ENCODE assay signal across 12 cellular contexts in the genomic region with DNA sequence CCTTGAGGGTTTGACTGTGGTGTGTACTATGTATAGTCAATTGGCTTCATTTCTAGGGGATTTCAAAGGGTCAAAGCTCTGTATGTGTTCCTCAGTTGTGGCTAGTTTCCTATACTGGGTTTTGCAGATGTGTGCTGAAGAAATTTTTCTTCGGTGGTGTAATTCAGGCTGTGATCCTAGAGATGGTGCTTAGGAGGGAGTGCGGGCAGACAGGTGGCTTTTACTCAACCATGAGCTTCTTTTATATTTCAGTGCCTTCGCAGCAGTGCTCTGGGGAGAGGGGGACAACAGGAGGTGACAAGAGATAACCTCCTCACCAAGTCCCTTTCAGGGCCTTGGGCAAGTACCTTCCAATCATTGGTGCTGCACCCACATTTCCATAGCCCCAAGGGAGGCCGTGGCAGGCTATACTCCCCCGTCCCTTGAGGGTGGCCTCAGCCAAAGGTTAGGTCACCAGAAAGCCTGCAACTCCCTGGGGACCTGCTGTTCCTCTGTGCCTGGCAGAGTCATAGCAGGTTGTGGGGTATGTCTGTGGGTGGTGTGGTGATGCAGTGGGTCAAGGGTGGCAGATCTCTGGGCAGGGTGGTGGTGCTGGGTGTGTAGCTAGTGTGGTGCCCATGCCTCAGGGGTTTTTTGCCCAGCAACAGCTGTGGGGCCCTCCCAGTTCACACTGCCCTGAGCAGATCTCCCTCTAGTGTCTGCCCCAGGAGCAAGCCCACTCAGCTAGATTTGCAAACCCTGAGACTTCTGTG. TPM values are rescaled to one million over a fixed set of nuclear protein-coding genes. Genes with fewer than 3 reads are reported as not detected.
DNase-seq lines count a peak whose midpoint lies in the region; ATAC-seq and TF ChIP-seq lines count a peak whose summit lies in the region.
"Had no signal": no experiment of that assay in that cellular context is flagged by ENCODE, and none has a peak within 500 bp of the region (broad histone marks: within the 10 kb centered on the region; RNA-seq: fewer than 3 reads in every experiment).

No MANE protein-coding gene starts in this region.

- TF ChIP-seq CTCF in neural crest cell (conservative IDR thresholded peaks at IDR 0.05) = no peak
- no peak for TF ChIP-seq CTCF in CD4-positive, alpha-beta T cell (IDR thresholded peaks at IDR 0.05)
- no peak for TF ChIP-seq CTCF in uterus (IDR thresholded peaks at IDR 0.05)

- H3K36me3 Mint-ChIP-seq in neural crest cell (ENCODE audit: low read depth) = no peaks in the 10 kb centered on the region
- H3K36me3 Mint-ChIP-seq in CD4-positive, alpha-beta T cell (ENCODE audit: low read depth) = no peaks in the 10 kb centered on the region
- H3K36me3 Mint-ChIP-seq in activated CD4-positive, alpha-beta memory T cell treated with anti-CD3 and anti-CD28 coated beads, Interleukin-2, amount 10 ng/mL, durations not matched to agents 7 days and 5 days (ENCODE audit: low read depth) = no peaks in the 10 kb centered on the region

- intact Hi-C loops in CD4-positive, alpha-beta T cell (cut with DNase I, micrococcal nuclease) = no loop called here
- intact Hi-C loops in uterus (cut with DNase I; ENCODE audit: low total_unique reads) = no loop called here

- H3K27ac Mint-ChIP-seq in neural crest cell (ENCODE audit: unreplicated experiment) = peak overlapping the region; percentile 83
- no peak overlapping the region for H3K27ac Mint-ChIP-seq in CD4-positive, alpha-beta T cell
- H3K27ac Mint-ChIP-seq in activated CD4-positive, alpha-beta memory T cell treated with anti-CD3 and anti-CD28 coated beads, Interleukin-2, amount 10 ng/mL, durations not matched to agents 7 days and 5 days = no peak overlapping the region

- no peak overlapping the region for H3K27ac ChIP-seq in CD4-positive, alpha-beta T cell (ENCODE audit: low read depth, low read length)
- H3K27ac ChIP-seq in uterus = no peak overlapping the region
- H3K27ac ChIP-seq: cardiac muscle cell had no signal

- ATAC-seq in GM18511 (IDR thresholded peaks at IDR 0.05; ENCODE audit: unreplicated experiment) = peak; percentile 87
- ATAC-seq in GM21528 (IDR thresholded peaks at IDR 0.05; ENCODE audit: low FRiP score, unreplicated experiment) = peak; percentile 70
- peak; percentile 70 for ATAC-seq in HG03196 (IDR thresholded peaks at IDR 0.05; ENCODE audit: unreplicated experiment)
- ATAC-seq in CD4-positive, alpha-beta T cell (ENCODE audit: poor library complexity) = no peak
- ATAC-seq: SK-N-SH treated with all-trans-retinoic acid at 6 μM for 48 hours had no signal

- no peaks in the 10 kb centered on the region for H3K36me3 ChIP-seq in uterus
- H3K36me3 ChIP-seq: cardiac muscle cell had no signal

- no peaks in the 10 kb centered on the region for H3K9me3 ChIP-seq in CD4-positive, alpha-beta T cell (ENCODE audit: control insufficient read depth, low read length)
- H3K9me3 ChIP-seq in uterus = no peaks in the 10 kb centered on the region

- no peak overlapping the region for H3K4me3 Mint-ChIP-seq in neural crest cell
- H3K4me3 Mint-ChIP-seq in CD4-positive, alpha-beta T cell = no peak overlapping the region
- no peak overlapping the region for H3K4me3 Mint-ChIP-seq in activated CD4-positive, alpha-beta memory T cell treated with anti-CD3 and anti-CD28 coated beads, Interleukin-2, amount 10 ng/mL, durations not matched to agents 7 days and 5 days

- no peaks in the 10 kb centered on the region for H3K27me3 ChIP-seq in CD4-positive, alpha-beta T cell (ENCODE audit: control insufficient read depth, insufficient read depth, low read length)
- H3K27me3 ChIP-seq in uterus = no peaks in the 10 kb centered on the region
- H3K27me3 ChIP-seq: cardiac muscle cell had no signal

- H3K9me3 Mint-ChIP-seq in neural crest cell = no peaks in the 10 kb centered on the region
- H3K9me3 Mint-ChIP-seq in CD4-positive, alpha-beta T cell = peaks cover 3% of the 10 kb centered on the region
- H3K9me3 Mint-ChIP-seq in activated CD4-positive, alpha-beta memory T cell treated with anti-CD3 and anti-CD28 coated beads, Interleukin-2, amount 10 ng/mL, durations not matched to agents 7 days and 5 days = no peaks in the 10 kb centered on the region

- H3K4me3 ChIP-seq in uterus = no peak overlapping the region
- H3K4me3 ChIP-seq: cardiac muscle cell had no signal

- no peaks in the 10 kb centered on the region for H3K27me3 Mint-ChIP-seq in neural crest cell (ENCODE audit: low read depth)
- peaks cover 23% of the 10 kb centered on the region for H3K27me3 Mint-ChIP-seq in CD4-positive, alpha-beta T cell
- H3K27me3 Mint-ChIP-seq in activated CD4-positive, alpha-beta memory T cell treated with anti-CD3 and anti-CD28 coated beads, Interleukin-2, amount 10 ng/mL, durations not matched to agents 7 days and 5 days = peaks cover 33% of the 10 kb centered on the region

- POLR2A ChIA-PET in CD4-positive, alpha-beta T cell (lab: Charles Lee) = no interaction called here
- POLR2A ChIA-PET in activated CD4-positive, alpha-beta memory T cell treated with anti-CD3 and anti-CD28 coated beads, Interleukin-2, amount 10 ng/mL, durations not matched to agents 7 days and 5 days (lab: Charles Lee) = no interaction called here

- H3K4me1 ChIP-seq in uterus = no peaks in the 10 kb centered on the region

- no peak for DNase-seq in neural crest cell (ENCODE audit: low read depth, low spot score)
- no peak for DNase-seq in CD4-positive, alpha-beta T cell
- no peak for DNase-seq in activated effector memory CD4-positive, alpha-beta T cell treated with Interleukin-2 at 50 U/mL for 16 hours
- no peak for DNase-seq in activated CD4-positive, alpha-beta memory T cell treated with anti-CD3 and anti-CD28 coated beads, Interleukin-2, amount 10 ng/mL, durations not matched to agents 7 days and 5 days
- no peak for DNase-seq in uterus
- DNase-seq: activated CD8-positive, alpha-beta memory T cell treated with anti-CD3 and anti-CD28 coated beads, Interleukin-2, amount 50 U/mL, for 48 hours; NCI-H2171 had no signal

- no peak for TF ChIP-seq POLR2A in uterus (IDR thresholded peaks at IDR 0.05)

- no peaks in the 10 kb centered on the region for H3K4me1 Mint-ChIP-seq in neural crest cell
- H3K4me1 Mint-ChIP-seq in CD4-positive, alpha-beta T cell (ENCODE audit: low read depth) = no peaks in the 10 kb centered on the region
- H3K4me1 Mint-ChIP-seq in activated CD4-positive, alpha-beta memory T cell treated with anti-CD3 and anti-CD28 coated beads, Interleukin-2, amount 10 ng/mL, durations not matched to agents 7 days and 5 days = no peaks in the 10 kb centered on the region

- CTCF ChIA-PET in CD4-positive, alpha-beta T cell (lab: Charles Lee) = no interaction called here
- CTCF ChIA-PET in activated CD4-positive, alpha-beta memory T cell treated with anti-CD3 and anti-CD28 coated beads, Interleukin-2, amount 10 ng/mL, durations not matched to agents 7 days and 5 days (lab: Charles Lee) = no interaction called here

RNA-seq across cellular contexts. Expression of a gene that starts 37.0 kb away (rescaled TPM):
- total RNA-seq in neural crest cell = 58.6 and 61.9 TPM in 2 replicates
- 10 to 100 TPM in 1 of 2 experiments, 1 to 10 TPM in 1; 9.5 to 11.0 TPM for total RNA-seq in CD4-positive, alpha-beta T cell
- total RNA-seq in activated CD4-positive, alpha-beta memory T cell treated with anti-CD3 and anti-CD28 coated beads, Interleukin-2, amount 10 ng/mL, durations not matched to agents 7 days and 5 days = 10 to 100 TPM; 58.8 to 63.7 TPM
- 10 to 100 TPM in 3 of 4 donors, 1 to 10 TPM in 1; 6.4 to 58.6 (median 28.8) TPM for total RNA-seq in uterus
